Comparison of ENCODE assay signal across 1 cellular context in the genomic region with DNA sequence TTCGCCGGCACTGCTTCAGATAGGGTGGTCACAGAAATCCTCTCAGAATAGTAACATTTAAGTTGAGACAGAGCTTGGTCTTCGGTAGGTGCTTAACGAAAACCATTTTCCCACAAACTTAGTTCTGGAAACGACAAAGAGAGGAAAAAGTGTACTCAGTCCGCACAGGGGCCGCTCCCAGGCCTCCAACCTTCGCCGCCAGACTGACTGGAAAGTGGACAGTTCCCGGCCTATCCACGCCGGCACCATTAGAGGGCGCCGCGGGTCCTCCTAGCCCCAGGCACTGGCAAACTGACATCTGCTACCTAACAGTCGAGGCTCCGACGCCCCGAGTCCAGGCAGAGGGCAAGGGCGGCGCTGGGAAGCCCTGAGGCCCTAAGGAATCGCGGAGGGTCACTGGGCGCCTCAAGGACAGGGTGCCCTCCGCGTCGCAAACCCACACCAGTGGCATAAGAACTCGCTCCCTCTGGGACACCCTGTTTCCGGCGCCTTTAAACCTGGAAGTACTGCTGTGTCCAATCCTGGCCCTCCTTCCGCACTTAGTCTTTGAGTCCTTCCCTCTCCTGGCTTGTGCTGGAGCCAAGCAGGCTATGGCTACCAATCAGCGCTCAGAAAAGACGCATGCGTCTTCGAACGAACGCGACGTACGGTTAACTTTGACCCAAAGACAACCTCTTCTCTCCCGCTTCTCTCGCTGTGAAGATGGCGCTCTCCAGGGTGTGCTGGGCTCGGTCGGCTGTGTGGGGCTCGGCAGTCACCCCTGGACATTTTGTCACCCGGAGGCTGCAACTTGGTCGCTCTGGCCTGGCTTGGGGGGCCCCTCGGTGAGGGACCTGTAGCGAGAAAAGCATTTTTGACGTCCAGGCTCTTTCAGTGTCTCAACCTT.
TF ChIP-seq lines count a peak whose summit lies in the region.

A gene with protein sequence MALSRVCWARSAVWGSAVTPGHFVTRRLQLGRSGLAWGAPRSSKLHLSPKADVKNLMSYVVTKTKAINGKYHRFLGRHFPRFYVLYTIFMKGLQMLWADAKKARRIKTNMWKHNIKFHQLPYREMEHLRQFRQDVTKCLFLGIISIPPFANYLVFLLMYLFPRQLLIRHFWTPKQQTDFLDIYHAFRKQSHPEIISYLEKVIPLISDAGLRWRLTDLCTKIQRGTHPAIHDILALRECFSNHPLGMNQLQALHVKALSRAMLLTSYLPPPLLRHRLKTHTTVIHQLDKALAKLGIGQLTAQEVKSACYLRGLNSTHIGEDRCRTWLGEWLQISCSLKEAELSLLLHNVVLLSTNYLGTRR (plus strand): TSS at position 673 of the 886 bp plus-strand sequence. CDS start 30 bp downstream, at position 703.

TF ChIP-seq in K562, 482 proteins besides CTCF, POLR2A, EP300 and RAD21 (continued from another document and continues in another):
- TF ChIP-seq, protein P1, sequence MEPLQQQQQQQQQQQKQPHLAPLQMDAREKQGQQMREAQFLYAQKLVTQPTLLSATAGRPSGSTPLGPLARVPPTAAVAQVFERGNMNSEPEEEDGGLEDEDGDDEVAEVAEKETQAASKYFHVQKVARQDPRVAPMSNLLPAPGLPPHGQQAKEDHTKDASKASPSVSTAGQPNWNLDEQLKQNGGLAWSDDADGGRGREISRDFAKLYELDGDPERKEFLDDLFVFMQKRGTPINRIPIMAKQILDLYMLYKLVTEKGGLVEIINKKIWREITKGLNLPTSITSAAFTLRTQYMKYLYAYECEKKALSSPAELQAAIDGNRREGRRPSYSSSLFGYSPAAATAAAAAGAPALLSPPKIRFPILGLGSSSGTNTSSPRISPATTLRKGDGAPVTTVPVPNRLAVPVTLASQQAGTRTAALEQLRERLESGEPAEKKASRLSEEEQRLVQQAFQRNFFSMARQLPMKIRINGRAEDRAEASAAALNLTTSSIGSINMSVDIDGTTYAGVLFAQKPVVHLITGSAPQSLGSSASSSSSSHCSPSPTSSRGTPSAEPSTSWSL (CRISPR knock-in tag; IDR thresholded peaks at IDR 0.05; ENCODE audit: borderline replicate concordance), result no peak
- TF ChIP-seq XRCC3 (IDR thresholded peaks at IDR 0.05), result no peak
- no peak for TF ChIP-seq ZNF609 (CRISPR knock-in tag; IDR thresholded peaks at IDR 0.05; ENCODE audit: borderline replicate concordance)
- TF ChIP-seq SREBF1 (IDR thresholded peaks at IDR 0.05; ENCODE audit: borderline replicate concordance, low read depth, low read length), result no peak
- TF ChIP-seq BDP1 (IDR thresholded peaks at IDR 0.05; ENCODE audit: insufficient read depth, insufficient read length), result no peak
- no peak for TF ChIP-seq FOXO4 (CRISPR knock-in tag; IDR thresholded peaks at IDR 0.05)
- TF ChIP-seq HMBOX1 (IDR thresholded peaks at IDR 0.05), result 0 out of 2 replicates have a peak, but pooled peaks have one; percentile 24
- TF ChIP-seq RNF2 (IDR thresholded peaks at IDR 0.05), result peak; percentile 76
- no peak for TF ChIP-seq ZNF212 (CRISPR knock-in tag; IDR thresholded peaks at IDR 0.05)
- TF ChIP-seq ILK (tag; IDR thresholded peaks at IDR 0.05; ENCODE audit: borderline replicate concordance, low read depth), result no peak
- no peak; the same call in none of the 2 replicates for TF ChIP-seq CREB1 (IDR thresholded peaks at IDR 0.05)
- 0 out of 2 replicates have a peak, but pooled peaks have one; percentile 47 for TF ChIP-seq CREB1 (CRISPR knock-in tag; IDR thresholded peaks at IDR 0.05)
- TF ChIP-seq TFAM (CRISPR knock-in tag; conservative IDR thresholded peaks at IDR 0.05), result no peak
- no peak for TF ChIP-seq HMGXB4 (CRISPR knock-in tag; IDR thresholded peaks at IDR 0.05)
- no peak for TF ChIP-seq LCOR (CRISPR knock-in tag; IDR thresholded peaks at IDR 0.05)
- TF ChIP-seq AFF1 (IDR thresholded peaks at IDR 0.05; ENCODE audit: low read depth in 1 of 2, partially characterized antibody in 2 of 2), result no peak
- TF ChIP-seq, protein P2, sequence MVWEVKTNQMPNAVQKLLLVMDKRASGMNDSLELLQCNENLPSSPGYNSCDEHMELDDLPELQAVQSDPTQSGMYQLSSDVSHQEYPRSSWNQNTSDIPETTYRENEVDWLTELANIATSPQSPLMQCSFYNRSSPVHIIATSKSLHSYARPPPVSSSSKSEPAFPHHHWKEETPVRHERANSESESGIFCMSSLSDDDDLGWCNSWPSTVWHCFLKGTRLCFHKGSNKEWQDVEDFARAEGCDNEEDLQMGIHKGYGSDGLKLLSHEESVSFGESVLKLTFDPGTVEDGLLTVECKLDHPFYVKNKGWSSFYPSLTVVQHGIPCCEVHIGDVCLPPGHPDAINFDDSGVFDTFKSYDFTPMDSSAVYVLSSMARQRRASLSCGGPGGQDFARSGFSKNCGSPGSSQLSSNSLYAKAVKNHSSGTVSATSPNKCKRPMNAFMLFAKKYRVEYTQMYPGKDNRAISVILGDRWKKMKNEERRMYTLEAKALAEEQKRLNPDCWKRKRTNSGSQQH (CRISPR knock-in tag; IDR thresholded peaks at IDR 0.05), result no peak
- no peak for TF ChIP-seq MAFK (IDR thresholded peaks at IDR 0.05; ENCODE audit: low read length)
- TF ChIP-seq YY1 (IDR thresholded peaks at IDR 0.05; ENCODE audit: borderline replicate concordance in 1 of 3, control insufficient read depth in 1 of 3, extremely low read depth in 1 of 3, insufficient read depth in 3 of 3, insufficient read length in 1 of 3, insufficient replicate concordance in 2 of 3, low read depth in 1 of 3, low read length in 2 of 3), result peak; percentile 65 to 94 (median 88)
- no peak for TF ChIP-seq ZSCAN32 (CRISPR knock-in tag; IDR thresholded peaks at IDR 0.05)
- no peak for TF ChIP-seq NFXL1 (CRISPR knock-in tag; IDR thresholded peaks at IDR 0.05)
- peak; percentile 49 for TF ChIP-seq ASH1L (IDR thresholded peaks at IDR 0.05; ENCODE audit: borderline replicate concordance, low read depth, partially characterized antibody)
- TF ChIP-seq LARP7 (IDR thresholded peaks at IDR 0.05), result no peak
- TF ChIP-seq EGR1 (conservative IDR thresholded peaks at IDR 0.05), result no peak
- no peak for TF ChIP-seq IRF2 (CRISPR knock-in tag; IDR thresholded peaks at IDR 0.05)
- 0 out of 2 replicates have a peak, but pooled peaks have one; percentile 49 for TF ChIP-seq KLF13 (tag; IDR thresholded peaks at IDR 0.05; ENCODE audit: borderline replicate concordance, low read depth)
- no peak for TF ChIP-seq MAFF (IDR thresholded peaks at IDR 0.05; ENCODE audit: low read length)
- TF ChIP-seq UBTF (IDR thresholded peaks at IDR 0.05; ENCODE audit: borderline replicate concordance in 1 of 2, low read depth in 2 of 2, low read length in 2 of 2), result no peak
- no peak for TF ChIP-seq ZNF589 (CRISPR knock-in tag; IDR thresholded peaks at IDR 0.05; ENCODE audit: low read depth)
- peak; percentile 78 for TF ChIP-seq RBBP5 (IDR thresholded peaks at IDR 0.05; ENCODE audit: borderline replicate concordance, insufficient read depth, low read length, poor library complexity, severe bottlenecking)
- TF ChIP-seq HOXB6 (CRISPR knock-in tag; IDR thresholded peaks at IDR 0.05; ENCODE audit: borderline replicate concordance), result no peak
- TF ChIP-seq SIRT6 (IDR thresholded peaks at IDR 0.05; ENCODE audit: low read depth, low read length), result no peak
